In the genomic region with DNA sequence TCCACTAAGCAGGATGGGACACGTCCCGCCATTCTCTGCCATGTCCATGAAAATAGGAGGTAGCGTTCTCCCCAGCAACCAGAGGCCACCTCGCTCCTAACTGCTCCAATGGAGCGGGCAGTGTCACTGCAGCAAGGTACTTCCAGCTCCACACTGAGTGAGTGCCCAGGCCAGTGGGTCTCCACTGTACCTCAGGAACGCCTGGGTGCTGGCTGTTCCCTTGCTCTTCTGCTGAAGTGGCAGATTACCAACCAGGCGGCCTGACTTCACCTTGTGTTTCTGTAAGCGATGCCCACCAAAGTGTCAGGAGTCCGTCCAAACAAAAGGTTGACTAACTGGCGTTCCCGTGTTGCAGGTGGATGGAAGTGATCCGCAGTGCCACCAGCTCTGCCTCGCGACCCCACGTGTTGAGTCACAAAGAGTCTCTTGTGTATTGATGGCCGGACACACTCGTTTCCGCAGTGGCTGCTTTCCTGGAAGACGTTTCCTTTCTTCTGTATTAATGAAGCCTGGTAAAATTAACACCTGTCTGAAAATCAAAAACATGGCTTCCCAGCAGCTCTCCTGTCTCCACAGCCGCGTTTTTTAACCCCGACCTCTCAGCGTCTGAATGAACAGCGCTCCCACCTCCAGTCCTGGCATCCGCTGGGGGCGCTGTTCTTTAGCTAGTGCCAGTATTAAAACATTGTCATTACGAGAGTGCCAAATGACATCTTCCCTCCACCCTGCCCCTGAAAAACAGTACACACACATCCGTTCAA, we compare ENCODE assay signal across 8 cellular contexts.
DNase-seq lines count a peak whose midpoint lies in the region; ATAC-seq and TF ChIP-seq lines count a peak whose summit lies in the region.

No MANE protein-coding gene starts in this region.

- in situ Hi-C loops in SK-MEL-5 (cut with HindIII; ENCODE audit: low pct_unique_long_range_greater_than_20kb, low sequenced_read_pairs): no loop called here

- ATAC-seq in GM18520 (IDR thresholded peaks at IDR 0.05; ENCODE audit: unreplicated experiment): no peak
- ATAC-seq in GM19452 (IDR thresholded peaks at IDR 0.05; ENCODE audit: unreplicated experiment): no peak

- DNase-seq in SK-MEL-5 (ENCODE audit: low read depth, low spot score) (peak; percentile 79), fibroblast of gingiva (ENCODE audit: low read depth) (peak; percentile 23), putamen (ENCODE audit: low spot score) (peak; percentile 69), cortex of kidney (lab: John Stamatoyannopoulos, UW) (no peak)

- TF ChIP-seq CTCF in 22Rv1 (IDR thresholded peaks at IDR 0.05) (peak; percentile 95), GM12872 (IDR thresholded peaks at IDR 0.05; ENCODE audit: insufficient read depth, low read depth, low read length) (peak; percentile 45; the same call in 1 of the 3 replicates)

- H3K27ac ChIP-seq in 22Rv1: no peak overlapping the region
